9 cellular contexts compared by ENCODE assay signal in the genomic region with DNA sequence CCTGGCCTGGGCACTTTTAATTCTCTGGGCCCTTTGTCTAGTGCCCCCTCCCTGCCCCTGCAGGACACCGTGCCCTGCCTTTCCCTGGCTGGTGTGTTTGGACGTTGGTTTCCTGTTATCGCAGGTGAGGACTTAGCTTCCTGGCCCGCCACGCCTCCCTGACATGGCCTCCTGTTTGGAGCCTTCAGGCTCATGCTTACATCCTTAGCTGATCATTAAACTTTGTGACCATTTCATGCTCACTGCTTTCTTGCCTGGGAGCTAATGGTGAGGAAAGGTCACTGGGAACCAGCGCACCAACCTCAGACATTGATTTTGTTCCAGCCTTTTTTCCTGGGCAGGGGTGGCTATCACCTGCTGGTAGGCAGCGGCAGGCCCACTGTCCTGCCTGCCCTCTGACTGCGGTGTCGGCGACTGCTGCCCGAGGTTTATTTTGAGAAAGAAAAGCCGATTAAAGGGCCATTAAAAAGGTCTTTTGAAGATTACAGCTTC. TPM values are rescaled to one million over a fixed set of nuclear protein-coding genes. Genes with fewer than 3 reads are reported as not detected.
A peak's percentile ranks its signal among the peaks of the same experiment; 100 is the strongest.
DNase-seq lines count a peak whose midpoint lies in the region; TF ChIP-seq lines count a peak whose summit lies in the region.
"Had no signal": no experiment of that assay in that cellular context is flagged by ENCODE, and none has a peak within 500 bp of the region (broad histone marks: within the 10 kb centered on the region; RNA-seq: fewer than 3 reads in every experiment).

No MANE protein-coding gene starts in this region.

- no peak overlapping the region for H3K4me2 ChIP-seq in mammary epithelial cell (ENCODE audit: insufficient read depth, low read depth, low read length)

- H3K27ac ChIP-seq in breast epithelium: peak overlapping the region; percentile 61 to 70
- H3K27ac ChIP-seq in mammary epithelial cell (ENCODE audit: insufficient read depth, low read depth, low read length): no peak overlapping the region
- peak overlapping the region; percentile 70 to 98 (median 88) for H3K27ac ChIP-seq in tibial nerve
- peak overlapping the region in 2 of 4 donors; percentile 15 to 41 for H3K27ac ChIP-seq in esophagus squamous epithelium
- H3K27ac ChIP-seq: parathyroid adenoma had no signal

- H2AFZ ChIP-seq in mammary epithelial cell (ENCODE audit: low read depth, low read length): no peak overlapping the region
- H2AFZ ChIP-seq: parathyroid adenoma had no signal

- H3K9ac ChIP-seq in mammary epithelial cell (ENCODE audit: insufficient read depth, low read length): no peak overlapping the region
- H3K9ac ChIP-seq: parathyroid adenoma had no signal

- H3K36me3 ChIP-seq in breast epithelium: no peaks in the 10 kb centered on the region
- H3K36me3 ChIP-seq in mammary epithelial cell (ENCODE audit: insufficient read depth, low read length): no peaks in the 10 kb centered on the region
- H3K36me3 ChIP-seq in tibial nerve: peaks cover 0 to under 1% (median 0%) of the 10 kb centered on the region in 3 donors
- H3K36me3 ChIP-seq in esophagus squamous epithelium: peaks cover 5 to 32% (median 10%) of the 10 kb centered on the region in 3 donors

- H3K4me3 ChIP-seq in breast epithelium (no peak overlapping the region), mammary epithelial cell (replicated peaks in 1 of 3; ENCODE audit: insufficient read depth in 1 of 3, low read depth in 2 of 3, low read length in 3 of 3) (no peak overlapping the region), epithelial cell of proximal tubule (ENCODE audit: low read depth, low read length) (no peak overlapping the region), tibial nerve (no peak overlapping the region), esophagus squamous epithelium (no peak overlapping the region)

- no peak for TF ChIP-seq EP300 in tibial nerve (IDR thresholded peaks at IDR 0.05)

- no peaks in the 10 kb centered on the region for H3K27me3 ChIP-seq in breast epithelium
- no peaks in the 10 kb centered on the region for H3K27me3 ChIP-seq in mammary epithelial cell (ENCODE audit: insufficient read depth, low read length)
- no peaks in the 10 kb centered on the region for H3K27me3 ChIP-seq in tibial nerve
- no peaks in the 10 kb centered on the region for H3K27me3 ChIP-seq in esophagus squamous epithelium

- intact Hi-C loops in breast epithelium (cut with DNase I; ENCODE audit: low total_unique reads): no loop called here
- intact Hi-C loops in mammary epithelial cell (cut with micrococcal nuclease): loop anchor here (5.0 kb wide), 1 partner anchor 489 kb away; no protein-coding TSS in a partner anchor
- intact Hi-C loops in esophagus squamous epithelium (cut with DNase I): no loop called here

- H3K4me1 ChIP-seq in breast epithelium (peaks cover 3 to 33% of the 10 kb centered on the region in 2 donors), mammary epithelial cell (ENCODE audit: insufficient read depth, low read length) (peaks cover 23% of the 10 kb centered on the region), tibial nerve (peaks cover 0 to 91% (median 71%) of the 10 kb centered on the region in 4 donors), esophagus squamous epithelium (peaks cover 26 to 73% (median 43%) of the 10 kb centered on the region in 3 donors)

- peaks cover 73% of the 10 kb centered on the region for H3K79me2 ChIP-seq in mammary epithelial cell (ENCODE audit: insufficient read depth, low read length)
- H3K79me2 ChIP-seq: parathyroid adenoma had no signal

- dilution Hi-C loops in mammary epithelial cell (cut with HindIII; ENCODE audit: low sequenced_read_pairs): no loop called here

- TF ChIP-seq CTCF in breast epithelium (IDR thresholded peaks at IDR 0.05) (no peak), mammary epithelial cell (conservative IDR thresholded peaks at IDR 0.05 in 1 of 2, IDR thresholded peaks at IDR 0.05 in 1 of 2; ENCODE audit: extremely low read depth in 1 of 2, insufficient read depth in 1 of 2, low read depth in 1 of 2, low read length in 2 of 2) (no peak), epithelial cell of proximal tubule (conservative IDR thresholded peaks at IDR 0.05; ENCODE audit: low read depth, low read length) (no peak), tibial nerve (IDR thresholded peaks at IDR 0.05) (no peak), esophagus squamous epithelium (IDR thresholded peaks at IDR 0.05) (no peak)

- in situ Hi-C loops in mammary epithelial cell (cut with MboI; ENCODE audit: low sequenced_read_pairs in 2 of 2): no loop called here

- no TSS peak for BruUV-seq in mammary epithelial cell (replicated peaks; lab: Mats Ljungman, UMichigan)

- no peaks in the 10 kb centered on the region for H4K20me1 ChIP-seq in mammary epithelial cell (ENCODE audit: insufficient read depth, low read length)

- CTCF ChIA-PET in mammary epithelial cell (lab: Charles Lee; ENCODE audit: low non-redundant PET): no interaction called here

- TF ChIP-seq POLR2A in breast epithelium (IDR thresholded peaks at IDR 0.05): no peak
- no peak for TF ChIP-seq POLR2A in tibial nerve (IDR thresholded peaks at IDR 0.05)
- no peak for TF ChIP-seq POLR2A in esophagus squamous epithelium (IDR thresholded peaks at IDR 0.05)

- H3K9me3 ChIP-seq in breast epithelium: no peaks in the 10 kb centered on the region
- H3K9me3 ChIP-seq in mammary epithelial cell (replicated peaks; ENCODE audit: insufficient read depth, low read length): no peaks in the 10 kb centered on the region
- no peaks in the 10 kb centered on the region for H3K9me3 ChIP-seq in tibial nerve
- H3K9me3 ChIP-seq in esophagus squamous epithelium: no peaks in the 10 kb centered on the region

- DNase-seq in breast epithelium (ENCODE audit: low spot score in 2 of 2): no peak
- no peak for DNase-seq in mammary epithelial cell
- DNase-seq in epithelial cell of proximal tubule (ENCODE audit: low read depth): peak; percentile 50
- DNase-seq in tibial nerve (ENCODE audit: low spot score in 2 of 2): no peak
- no peak for DNase-seq in esophagus squamous epithelium (lab: John Stamatoyannopoulos, UW)
- no peak for DNase-seq in AG08395 (ENCODE audit: low spot score)
- DNase-seq: HCEC 1CT, NCI-H345 had no signal

- WGBS in mammary epithelial cell (ENCODE audit: low coverage, missing lambda C conversion rate): 62% methylated on average over 10 of the region's 12 CpGs
- WGBS in tibial nerve, 2 donors: 49 to 55% methylated on average over 12 of the region's 12 CpGs
- 68 to 70% methylated on average over 10 of the region's 12 CpGs for WGBS in esophagus squamous epithelium, 2 donors

RNA-seq across cellular contexts. Expression of gene PFKL, which starts 3.7 kb away (rescaled TPM):
- total RNA-seq in breast epithelium (100 to 1,000 TPM in 1 of 3 donors, 10 to 100 TPM in 2; 80.9 to 101 (median 97.9) TPM), mammary epithelial cell (100 to 1,000 TPM; 113 to 142 TPM), epithelial cell of proximal tubule (65.8 and 125 TPM in 2 replicates), tibial nerve (100 to 1,000 TPM in 3 of 4 donors, 10 to 100 TPM in 1; 94.6 to 155 (median 141) TPM), esophagus squamous epithelium (100 to 1,000 TPM in 1 of 4 donors, 10 to 100 TPM in 3; 81.3 to 135 (median 94.6) TPM)
- polyA plus RNA-seq in mammary epithelial cell: 126 TPM
- 76.0 TPM for polyA minus RNA-seq in mammary epithelial cell

RNA-seq across cellular contexts. Expression of gene AIRE, which starts 17.9 kb away (rescaled TPM):
- total RNA-seq in breast epithelium (not detected), mammary epithelial cell (not detected), epithelial cell of proximal tubule (not detected in 2 replicates), tibial nerve (under 1 TPM in 1 of 4 donors, not detected in 3; 0.30 TPM), esophagus squamous epithelium (not detected)
- polyA plus RNA-seq in mammary epithelial cell: not detected
- not detected for polyA minus RNA-seq in mammary epithelial cell

RNA-seq across cellular contexts. Expression of gene CFAP410, which starts 35.7 kb away (rescaled TPM):
- total RNA-seq in breast epithelium (10 to 100 TPM; 22.2 to 31.1 (median 27.8) TPM), mammary epithelial cell (1 to 10 TPM; 8.3 to 9.6 TPM), epithelial cell of proximal tubule (11.2 and 11.4 TPM in 2 replicates), tibial nerve (10 to 100 TPM; 38.0 to 69.8 (median 61.2) TPM), esophagus squamous epithelium (10 to 100 TPM in 2 of 4 donors, 1 to 10 TPM in 2; 7.9 to 21.8 (median 13.7) TPM)
- 3.4 TPM for polyA plus RNA-seq in mammary epithelial cell
- not detected for polyA minus RNA-seq in mammary epithelial cell

RNA-seq across cellular contexts. Expression of gene DNMT3L, which starts 41.8 kb away (rescaled TPM):
- total RNA-seq in breast epithelium (not detected), mammary epithelial cell (not detected), epithelial cell of proximal tubule (not detected in 2 replicates), tibial nerve (not detected), esophagus squamous epithelium (not detected)
- not detected for polyA plus RNA-seq in mammary epithelial cell
- polyA minus RNA-seq in mammary epithelial cell: not detected

RNA-seq across cellular contexts. Expression of gene TRPM2, which starts 49.9 kb away (rescaled TPM):
- total RNA-seq in breast epithelium (1 to 10 TPM; 4.3 to 7.9 (median 7.2) TPM), mammary epithelial cell (10 to 100 TPM in 1 of 2 donors, 1 to 10 TPM in 1; 6.2 to 14.6 TPM), epithelial cell of proximal tubule (0.52 and 1.7 TPM in 2 replicates), tibial nerve (10 to 100 TPM in 1 of 4 donors, 1 to 10 TPM in 3; 4.9 to 10.3 (median 7.8) TPM), esophagus squamous epithelium (1 to 10 TPM in 3 of 4 donors, under 1 TPM in 1; 0.40 to 6.9 (median 2.5) TPM)
- polyA plus RNA-seq in mammary epithelial cell: 16.6 TPM
- 19.7 TPM for polyA minus RNA-seq in mammary epithelial cell
